In genomic region chr16:1656808-1657617, GRCh38 we compare ENCODE assay signal across 20 cellular contexts. TPM values are rescaled to one million over a fixed set of nuclear protein-coding genes. Genes with fewer than 3 reads are reported as not detected.
DNase-seq lines count a peak whose midpoint lies in the region; ATAC-seq and TF ChIP-seq lines count a peak whose summit lies in the region.
"Had no signal": no experiment of that assay in that cellular context is flagged by ENCODE, and none has a peak within 500 bp of the region (broad histone marks: within the 10 kb centered on the region; RNA-seq: fewer than 3 reads in every experiment).

No MANE protein-coding gene starts in this region.

- no peaks in the 10 kb centered on the region for H3K27me3 ChIP-seq in IMR-90 (ENCODE audit: control insufficient read depth, insufficient read depth, low read length)
- H3K27me3 ChIP-seq: SJSA1 had no signal

- peaks cover 80% of the 10 kb centered on the region for H3K36me3 ChIP-seq in IMR-90 (ENCODE audit: control insufficient read depth, insufficient read depth, low read length)

- dilution Hi-C loops in IMR-90 (cut with HindIII; ENCODE audit: low sequenced_read_pairs, unreplicated experiment), result no loop called here

- H3K4me2 ChIP-seq in IMR-90 (ENCODE audit: low read depth, low read length), result no peak overlapping the region

- BruUV-seq in IMR-90 (replicated peaks; lab: Mats Ljungman, UMichigan), result no TSS peak

- no peak overlapping the region for H2BK20ac ChIP-seq in IMR-90 (ENCODE audit: low read depth, low read length)

- intact Hi-C loops in IMR-90 (cut with micrococcal nuclease), result no loop called here
- intact Hi-C loops in left ventricle myocardium superior (cut with micrococcal nuclease), result no loop called here

- peak overlapping the region; percentile 33 for H2AFZ ChIP-seq in IMR-90 (replicated peaks; ENCODE audit: low read length, poor library complexity)
- H2AFZ ChIP-seq: GM23248 had no signal

- H3K9ac ChIP-seq in IMR-90 (ENCODE audit: low read depth, low read length), result no peak overlapping the region
- H3K9ac ChIP-seq: GM23248 had no signal

- no peak overlapping the region for H3K4me3 ChIP-seq in IMR-90 (ENCODE audit: insufficient read depth, low read depth, low read length)
- H3K4me3 ChIP-seq: GM23248, HAP-1, SJSA1 had no signal

- no peak for DNase-seq in IMR-90
- DNase-seq in erythroblast (lab: John Stamatoyannopoulos, UW), result peak; percentile 83 to 93
- DNase-seq in left ventricle myocardium superior, result peak; percentile 86
- no peak for DNase-seq in pons (ENCODE audit: low spot score)
- DNase-seq: ACHN, COR-L47, GF-D8, GM23248, KG1, NCI-H1417 treated with DMSO at 0.1 percent for 48 hours, NCI-H1930, NCI-H226, NCI-H524 treated with DMSO at 0.1 percent for 48 hours, PC-3, SW 1271 had no signal

- no peak overlapping the region for H3K56ac ChIP-seq in IMR-90 (ENCODE audit: extremely low read depth, insufficient read depth, low read length)

- H2BK5ac ChIP-seq in IMR-90 (ENCODE audit: low read depth, low read length, poor library complexity, severe bottlenecking), result no peak overlapping the region

- peaks cover under 1 to 12% of the 10 kb centered on the region in 2 experiments; a peak in 2 of 4 replicates for H3K79me1 ChIP-seq in IMR-90 (ENCODE audit: low read depth in 1 of 2, low read length in 2 of 2)

- ATAC-seq in IMR-90 (ENCODE audit: low read depth) (no peak), left ventricle myocardium superior (peak; percentile 96), GM19452 (IDR thresholded peaks at IDR 0.05; ENCODE audit: unreplicated experiment) (no peak), esophagus mucosa (no peak), HG02571 (IDR thresholded peaks at IDR 0.05; ENCODE audit: unreplicated experiment) (no peak)
- ATAC-seq: PC-3 had no signal

- H3K9me1 ChIP-seq in IMR-90 (ENCODE audit: insufficient read depth, low read length), result 0 out of 2 replicates have a peak, but pooled peaks cover 2% of the 10 kb centered on the region

- no peaks in the 10 kb centered on the region for H3K9me3 ChIP-seq in IMR-90 (ENCODE audit: control insufficient read depth, insufficient read depth, low read length)
- H3K9me3 ChIP-seq: HAP-1, SJSA1 had no signal

- TF ChIP-seq POLR2A in IMR-90 (IDR thresholded peaks at IDR 0.05; ENCODE audit: low read depth, low read length), result no peak
- TF ChIP-seq POLR2A in erythroblast (IDR thresholded peaks at IDR 0.05; ENCODE audit: low read length), result no peak

- no peak overlapping the region for H3K23ac ChIP-seq in IMR-90 (ENCODE audit: low read depth, low read length)

- H2BK15ac ChIP-seq in IMR-90 (ENCODE audit: low read depth, low read length), result no peak overlapping the region

- no peak for TF ChIP-seq CTCF in IMR-90 (conservative IDR thresholded peaks at IDR 0.05; ENCODE audit: low read depth, low read length)

- in situ Hi-C loops in IMR-90 (cut with MboI; ENCODE audit: low sequenced_read_pairs), result no loop called here

- TF ChIP-seq RAD21 in IMR-90 (IDR thresholded peaks at IDR 0.05; ENCODE audit: low read length), result no peak

- H4K91ac ChIP-seq in IMR-90 (ENCODE audit: insufficient read depth, low read depth, low read length), result no peak overlapping the region

- 100% methylated on average over 6 of the region's 24 CpGs; no CpG with 5 or more reads in 1 of the 2 experiments for WGBS in IMR-90 (ENCODE audit: extremely low coverage in 2 of 2, insufficient read length in 1 of 2), 2 experiments

- no peak overlapping the region for H3K14ac ChIP-seq in IMR-90 (replicated peaks; ENCODE audit: low read depth, low read length)

- H2AK9ac ChIP-seq in IMR-90 (replicated peaks; ENCODE audit: low read depth, low read length, poor library complexity), result no peak overlapping the region

- CTCF ChIA-PET in IMR-90 (lab: Yijun Ruan, JAX), result no interaction called here

- H4K5ac ChIP-seq in IMR-90 (ENCODE audit: low read depth, low read length), result no peak overlapping the region

- no peaks in the 10 kb centered on the region for H3K4me1 ChIP-seq in IMR-90 (ENCODE audit: control insufficient read depth, insufficient read depth, low read length)
- H3K4me1 ChIP-seq: HAP-1, SJSA1 had no signal

- H4K20me1 ChIP-seq in IMR-90 (ENCODE audit: insufficient read depth, low read length), result peaks cover 7% of the 10 kb centered on the region

- POLR2A ChIA-PET in IMR-90 (lab: Charles Lee; ENCODE audit: unreplicated experiment), result interaction anchor here (1.1 kb wide), 1 partner anchor 28 kb away, joined by 3 read pairs; no protein-coding TSS in a partner anchor

- no peak overlapping the region for H2AK5ac ChIP-seq in IMR-90 (ENCODE audit: low read depth, low read length)

- H3K27ac ChIP-seq in IMR-90 (ENCODE audit: insufficient read depth, low read length), result no peak overlapping the region
- H3K27ac ChIP-seq: GM23248, SJSA1 had no signal

- no peak overlapping the region for H2BK120ac ChIP-seq in IMR-90 (ENCODE audit: low read depth, low read length)

- no peak overlapping the region for H3K18ac ChIP-seq in IMR-90 (ENCODE audit: low read depth, low read length)

- H4K8ac ChIP-seq in IMR-90 (ENCODE audit: low read depth in 2 of 2, low read length in 2 of 2), result no peak overlapping the region

- no peak overlapping the region for H3K4ac ChIP-seq in IMR-90 (ENCODE audit: low read depth, low read length)

TF ChIP-seq in IMR-90, 13 proteins besides CTCF, POLR2A, EP300 and RAD21:
- no peak for TF ChIP-seq RCOR1 (IDR thresholded peaks at IDR 0.05; ENCODE audit: insufficient replicate concordance, low read length)
- no peak for TF ChIP-seq BHLHE40 (IDR thresholded peaks at IDR 0.05; ENCODE audit: low read depth, low read length)
- no peak for TF ChIP-seq CEBPB (IDR thresholded peaks at IDR 0.05; ENCODE audit: low read depth, low read length)
- no peak for TF ChIP-seq USF2 (IDR thresholded peaks at IDR 0.05; ENCODE audit: low read depth, low read length)
- no peak for TF ChIP-seq MXI1 (IDR thresholded peaks at IDR 0.05; ENCODE audit: borderline replicate concordance, low read depth, low read length)
- no peak for TF ChIP-seq RFX5 (IDR thresholded peaks at IDR 0.05; ENCODE audit: low read depth, low read length)
- TF ChIP-seq CHD1 (IDR thresholded peaks at IDR 0.05; ENCODE audit: low read depth, low read length), result no peak
- no peak for TF ChIP-seq MAZ (IDR thresholded peaks at IDR 0.05; ENCODE audit: borderline replicate concordance, low read depth, low read length)
- TF ChIP-seq NFE2L2 (IDR thresholded peaks at IDR 0.05; ENCODE audit: low read depth, low read length), result no peak
- no peak for TF ChIP-seq FOS (IDR thresholded peaks at IDR 0.05; ENCODE audit: low read depth, low read length)
- no peak for TF ChIP-seq MAFK (IDR thresholded peaks at IDR 0.05; ENCODE audit: low read depth, low read length)
- no peak for TF ChIP-seq SMC3 (IDR thresholded peaks at IDR 0.05; ENCODE audit: low read depth, low read length)
- no peak for TF ChIP-seq ELK1 (IDR thresholded peaks at IDR 0.05; ENCODE audit: borderline replicate concordance, low read depth, low read length)
TF ChIP-seq in IMR-90: peak in this region for 0.

RNA-seq across cellular contexts. Expression of gene JPT2, which starts 21.1 kb away (rescaled TPM):
- total RNA-seq in IMR-90 (2012; rRNA removed) (40.0 and 48.0 TPM in 2 replicates), left ventricle myocardium superior (41.6 TPM), esophagus mucosa (79.3 TPM)
- polyA plus RNA-seq in IMR-90 (2012; rRNA removed), result 41.5 and 57.2 TPM in 2 replicates
- 19.0 and 44.4 TPM in 2 replicates for polyA plus RNA-seq in IMR-90 (2012; cell fraction: cytosol; rRNA removed)
- 20.0 and 21.0 TPM in 2 replicates for polyA plus RNA-seq in IMR-90 (2012; cell fraction: nucleus; rRNA removed; ENCODE audit: low replicate concordance)

RNA-seq across cellular contexts. Expression of gene CRAMP1, which starts 44.9 kb away (rescaled TPM):
- total RNA-seq in IMR-90 (2012; rRNA removed) (3.2 and 3.9 TPM in 2 replicates), left ventricle myocardium superior (11.3 TPM), esophagus mucosa (9.6 TPM)
- 11.9 and 12.0 TPM in 2 replicates for polyA plus RNA-seq in IMR-90 (2012; rRNA removed)
- polyA plus RNA-seq in IMR-90 (2012; cell fraction: cytosol; rRNA removed), result 5.1 and 9.1 TPM in 2 replicates
- 37.4 and 49.0 TPM in 2 replicates for polyA plus RNA-seq in IMR-90 (2012; cell fraction: nucleus; rRNA removed; ENCODE audit: low replicate concordance)

RNA-seq across cellular contexts. Expression of gene IFT140, which starts 45.1 kb away (rescaled TPM):
- total RNA-seq in IMR-90 (2012; rRNA removed) (20.3 and 24.2 TPM in 2 replicates), left ventricle myocardium superior (7.5 TPM), esophagus mucosa (8.3 TPM)
- polyA plus RNA-seq in IMR-90 (2012; rRNA removed), result 8.4 and 9.2 TPM in 2 replicates
- polyA plus RNA-seq in IMR-90 (2012; cell fraction: cytosol; rRNA removed), result 4.7 and 14.6 TPM in 2 replicates
- polyA plus RNA-seq in IMR-90 (2012; cell fraction: nucleus; rRNA removed; ENCODE audit: low replicate concordance), result 41.6 and 56.3 TPM in 2 replicates

RNA-seq across cellular contexts. Expression of gene MAPK8IP3, which starts 49.0 kb away (rescaled TPM):
- 15.6 and 17.0 TPM in 2 replicates for total RNA-seq in IMR-90 (2012; rRNA removed)
- 69.1 and 73.0 TPM in 2 replicates for polyA plus RNA-seq in IMR-90 (2012; rRNA removed)
- polyA plus RNA-seq in IMR-90 (2012; cell fraction: cytosol; rRNA removed), result 25.0 and 27.7 TPM in 2 replicates
- 694 and 1,175 TPM in 2 replicates for polyA plus RNA-seq in IMR-90 (2012; cell fraction: nucleus; rRNA removed; ENCODE audit: low replicate concordance)
- 80.3 TPM for total RNA-seq in left ventricle myocardium superior
- 16.3 TPM for total RNA-seq in esophagus mucosa

Comparison
In these comparisons a context has a peak if more than half of its experiments do, and no peak if none do; other contexts are left out.
1. DNase-seq: peak in erythroblast (2 of 2) and left ventricle myocardium superior (single experiment); none in IMR-90 (single experiment) and pons (single experiment).